ENCODE assay signal across 1 cellular context in genomic region chr2:88698498-88699233, GRCh38.
TF ChIP-seq lines count a peak whose summit lies in the region.

No MANE protein-coding gene starts in this region.

TF ChIP-seq in H1, 55 proteins besides CTCF, POLR2A, EP300 and RAD21:
- TF ChIP-seq, protein P1, sequence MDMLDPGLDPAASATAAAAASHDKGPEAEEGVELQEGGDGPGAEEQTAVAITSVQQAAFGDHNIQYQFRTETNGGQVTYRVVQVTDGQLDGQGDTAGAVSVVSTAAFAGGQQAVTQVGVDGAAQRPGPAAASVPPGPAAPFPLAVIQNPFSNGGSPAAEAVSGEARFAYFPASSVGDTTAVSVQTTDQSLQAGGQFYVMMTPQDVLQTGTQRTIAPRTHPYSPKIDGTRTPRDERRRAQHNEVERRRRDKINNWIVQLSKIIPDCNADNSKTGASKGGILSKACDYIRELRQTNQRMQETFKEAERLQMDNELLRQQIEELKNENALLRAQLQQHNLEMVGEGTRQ (IDR thresholded peaks at IDR 0.05; ENCODE audit: low read length), result no peak
- TF ChIP-seq YY1 (IDR thresholded peaks at IDR 0.05; ENCODE audit: low read depth, low read length) (0 out of 2 replicates have a peak, but pooled peaks have one; percentile 10), MAFK (IDR thresholded peaks at IDR 0.05; ENCODE audit: low read depth, low read length) (no peak)
